Comparison of ENCODE assay signal across 8 cellular contexts in the genomic region with DNA sequence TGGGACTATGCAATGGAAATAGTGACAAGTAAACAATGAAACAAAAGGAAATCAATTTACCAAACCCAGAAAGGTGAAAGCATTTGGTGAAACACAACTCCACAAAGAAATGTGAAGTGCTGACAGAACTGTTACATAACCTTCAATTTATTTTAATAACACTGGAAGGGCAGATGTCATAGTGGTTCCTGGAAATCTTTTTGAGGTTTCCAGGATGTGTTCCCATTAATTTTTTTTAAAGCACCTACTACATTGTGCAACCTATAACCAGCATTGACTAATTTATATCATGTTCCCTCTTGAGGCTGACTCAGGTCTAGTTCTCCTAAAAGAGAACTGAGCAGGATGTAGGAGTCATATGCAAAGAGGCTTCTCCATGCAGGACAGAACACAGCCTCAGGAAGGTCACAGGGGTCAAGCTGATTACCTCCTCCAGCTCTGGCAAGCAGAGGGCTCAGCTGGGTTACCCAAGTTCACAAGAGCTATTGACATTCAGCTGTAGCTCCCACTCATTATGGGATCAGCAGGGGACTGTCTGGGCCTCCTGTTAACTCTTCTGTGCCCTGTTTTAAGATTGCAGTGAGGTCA.
DNase-seq lines count a peak whose midpoint lies in the region; ATAC-seq and TF ChIP-seq lines count a peak whose summit lies in the region.

No MANE protein-coding gene starts in this region.

- H3K27me3 Mint-ChIP-seq in activated T-cell treated with anti-CD3 and anti-CD28 coated beads, Interleukin-2, amount 50 U/mL, for 72 hours (ENCODE audit: low read depth): no peaks in the 10 kb centered on the region
- H3K27me3 Mint-ChIP-seq in activated T-cell treated with anti-CD3 and anti-CD28 coated beads, Interleukin-2, amount 50 U/mL, for 24 hours: no peaks in the 10 kb centered on the region
- no peaks in the 10 kb centered on the region for H3K27me3 Mint-ChIP-seq in glutamatergic neuron (ENCODE audit: unreplicated experiment)

- no peak for DNase-seq in activated T-cell treated with anti-CD3 and anti-CD28 coated beads, Interleukin-2, amount 50 U/mL, for 72 hours
- DNase-seq in activated T-cell treated with anti-CD3 and anti-CD28 coated beads, Interleukin-2, amount 50 U/mL, for 24 hours: no peak
- DNase-seq in RPMI8226: peak; percentile 26
- DNase-seq in glutamatergic neuron: peak; percentile 60
- DNase-seq in stimulated activated naive CD8-positive, alpha-beta T cell treated with anti-CD3 and anti-CD28 coated beads, Interleukin-15, Interleukin-2, amounts not matched to agents 100 U/mL and 50 U/mL, for 24 hours: no peak
- no peak for DNase-seq in middle frontal gyrus (ENCODE audit: extremely low spot score, low spot score)
- DNase-seq in activated CD4-positive, alpha-beta T cell treated with anti-CD3 and anti-CD28 coated beads, Interleukin-2, amount 50 U/mL, for 48 hours: no peak
- DNase-seq in activated gamma-delta T cell (lab: John Stamatoyannopoulos, UW): no peak

- H3K4me3 Mint-ChIP-seq in activated T-cell treated with anti-CD3 and anti-CD28 coated beads, Interleukin-2, amount 50 U/mL, for 72 hours: no peak overlapping the region
- H3K4me3 Mint-ChIP-seq in activated T-cell treated with anti-CD3 and anti-CD28 coated beads, Interleukin-2, amount 50 U/mL, for 24 hours: no peak overlapping the region
- H3K4me3 Mint-ChIP-seq in glutamatergic neuron (ENCODE audit: unreplicated experiment): no peak overlapping the region

- TF ChIP-seq CTCF in glutamatergic neuron (IDR thresholded peaks at IDR 0.05; ENCODE audit: partially characterized antibody, unreplicated experiment): no peak

- H3K9me3 Mint-ChIP-seq in activated T-cell treated with anti-CD3 and anti-CD28 coated beads, Interleukin-2, amount 50 U/mL, for 72 hours: no peaks in the 10 kb centered on the region
- H3K9me3 Mint-ChIP-seq in activated T-cell treated with anti-CD3 and anti-CD28 coated beads, Interleukin-2, amount 50 U/mL, for 24 hours: no peaks in the 10 kb centered on the region
- no peaks in the 10 kb centered on the region for H3K9me3 Mint-ChIP-seq in glutamatergic neuron (ENCODE audit: unreplicated experiment)

- no peaks in the 10 kb centered on the region for H3K4me1 Mint-ChIP-seq in activated T-cell treated with anti-CD3 and anti-CD28 coated beads, Interleukin-2, amount 50 U/mL, for 72 hours (ENCODE audit: low read depth)
- peaks cover 12% of the 10 kb centered on the region for H3K4me1 Mint-ChIP-seq in activated T-cell treated with anti-CD3 and anti-CD28 coated beads, Interleukin-2, amount 50 U/mL, for 24 hours (ENCODE audit: low read depth)
- H3K4me1 Mint-ChIP-seq in glutamatergic neuron (ENCODE audit: low read depth, unreplicated experiment): peaks cover 32% of the 10 kb centered on the region

- peak; percentile 20 to 52 for ATAC-seq in activated T-cell treated with anti-CD3 and anti-CD28 coated beads, Interleukin-2, amount 50 U/mL, for 72 hours (replicated peaks in 1 of 2)
- peak; percentile 36 for ATAC-seq in stimulated activated naive CD8-positive, alpha-beta T cell treated with anti-CD3 and anti-CD28 coated beads, Interleukin-15, Interleukin-2, amounts not matched to agents 100 U/mL and 50 U/mL, for 24 hours

- H3K27ac Mint-ChIP-seq in activated T-cell treated with anti-CD3 and anti-CD28 coated beads, Interleukin-2, amount 50 U/mL, for 72 hours: no peak overlapping the region
- H3K27ac Mint-ChIP-seq in activated T-cell treated with anti-CD3 and anti-CD28 coated beads, Interleukin-2, amount 50 U/mL, for 24 hours: no peak overlapping the region
- H3K27ac Mint-ChIP-seq in glutamatergic neuron (ENCODE audit: unreplicated experiment): no peak overlapping the region

- no peaks in the 10 kb centered on the region for H3K36me3 Mint-ChIP-seq in activated T-cell treated with anti-CD3 and anti-CD28 coated beads, Interleukin-2, amount 50 U/mL, for 72 hours (ENCODE audit: insufficient read depth in 2 of 2)
- no peaks in the 10 kb centered on the region for H3K36me3 Mint-ChIP-seq in activated T-cell treated with anti-CD3 and anti-CD28 coated beads, Interleukin-2, amount 50 U/mL, for 24 hours (ENCODE audit: low read depth)
- no peaks in the 10 kb centered on the region for H3K36me3 Mint-ChIP-seq in glutamatergic neuron (ENCODE audit: unreplicated experiment)

Comparison
In these comparisons a context has a peak if more than half of its experiments do, and no peak if none do; other contexts are left out.
1. DNase-seq: peak in RPMI8226 (single experiment) and glutamatergic neuron (single experiment); none in activated T-cell treated with anti-CD3 and anti-CD28 coated beads, Interleukin-2, amount 50 U/mL, for 72 hours (0 of 2), activated T-cell treated with anti-CD3 and anti-CD28 coated beads, Interleukin-2, amount 50 U/mL, for 24 hours (single experiment), stimulated activated naive CD8-positive, alpha-beta T cell treated with anti-CD3 and anti-CD28 coated beads, Interleukin-15, Interleukin-2, amounts not matched to agents 100 U/mL and 50 U/mL, for 24 hours (single experiment), middle frontal gyrus (single experiment), activated CD4-positive, alpha-beta T cell treated with anti-CD3 and anti-CD28 coated beads, Interleukin-2, amount 50 U/mL, for 48 hours (0 of 2) and activated gamma-delta T cell (single experiment).